24 cellular contexts compared by ENCODE assay signal in genomic region chr12:7346571-7347225, GRCh38. TPM values are rescaled to one million over a fixed set of nuclear protein-coding genes. Genes with fewer than 3 reads are reported as not detected.
DNase-seq lines count a peak whose midpoint lies in the region; ATAC-seq, FAIRE-seq and TF ChIP-seq lines count a peak whose summit lies in the region.
"Had no signal": no experiment of that assay in that cellular context is flagged by ENCODE, and none has a peak within 500 bp of the region (broad histone marks: within the 10 kb centered on the region; RNA-seq: fewer than 3 reads in every experiment).

No MANE protein-coding gene starts in this region.

- H3K27me3 Mint-ChIP-seq in mesothelial cell of epicardium (ENCODE audit: low read depth): peaks cover 16% of the 10 kb centered on the region

- no peaks in the 10 kb centered on the region for H3K79me2 ChIP-seq in DND-41 (ENCODE audit: insufficient read depth, low read length)
- no peaks in the 10 kb centered on the region for H3K79me2 ChIP-seq in K562 (ENCODE audit: control insufficient read depth, insufficient read depth, low read length)

- H3K4me1 ChIP-seq in DND-41 (ENCODE audit: insufficient read depth, low read length) (peaks cover 18% of the 10 kb centered on the region), K562 (replicated peaks in 1 of 2; ENCODE audit: control insufficient read depth in 2 of 2, insufficient read depth in 2 of 2, low read length in 2 of 2) (peaks cover 0 to 8% of the 10 kb centered on the region in 2 experiments; a peak in 3 of 5 replicates)
- H3K4me1 ChIP-seq: breast epithelium, prostate gland, testis had no signal

- no peak overlapping the region for H2AFZ ChIP-seq in DND-41 (ENCODE audit: low read depth, low read length)
- peak overlapping the region; percentile 67; the same call in 1 of the 2 replicates for H2AFZ ChIP-seq in K562 (ENCODE audit: low read depth, low read length)

- H3K36me3 Mint-ChIP-seq in mesothelial cell of epicardium: no peaks in the 10 kb centered on the region

- TF ChIP-seq CTCF in AG10803 (conservative IDR thresholded peaks at IDR 0.05; ENCODE audit: low read length): no peak
- TF ChIP-seq CTCF in DND-41 (IDR thresholded peaks at IDR 0.05; ENCODE audit: borderline replicate concordance, extremely low read depth, low read length, poor library complexity, severe bottlenecking): no peak
- TF ChIP-seq CTCF in K562 (IDR thresholded peaks at IDR 0.05 in 2 of 3, conservative IDR thresholded peaks at IDR 0.05 in 1 of 3; ENCODE audit: insufficient read depth in 2 of 3, low read depth in 1 of 3, low read length in 3 of 3): no peak
- TF ChIP-seq CTCF in mesothelial cell of epicardium (IDR thresholded peaks at IDR 0.05; ENCODE audit: unreplicated experiment): no peak

- H3K9me3 ChIP-seq in DND-41 (ENCODE audit: insufficient read depth, low read length, severe bottlenecking) (peaks cover 10% of the 10 kb centered on the region), SK-N-MC (ENCODE audit: low read depth, low read length) (no peaks in the 10 kb centered on the region), K562 (replicated peaks; ENCODE audit: control insufficient read depth, insufficient read depth, low read depth, low read length) (no peaks in the 10 kb centered on the region)
- H3K9me3 ChIP-seq: prostate gland, testis had no signal

- H3K36me3 ChIP-seq in DND-41 (ENCODE audit: insufficient read depth, low read length) (no peaks in the 10 kb centered on the region), SK-N-MC (ENCODE audit: insufficient read depth, low read length) (no peaks in the 10 kb centered on the region), K562 (ENCODE audit: control insufficient read depth, insufficient read depth, low read length) (no peaks in the 10 kb centered on the region)
- H3K36me3 ChIP-seq: breast epithelium, lower lobe of right lung, prostate gland had no signal

- no peak for TF ChIP-seq POLR2A in K562 (conservative IDR thresholded peaks at IDR 0.05)

- DNase-seq in AG10803 (ENCODE audit: low read depth) (peak; percentile 2), DND-41 (peak; percentile 36), SK-N-MC (ENCODE audit: low read depth, low spot score) (peak; percentile 73), K562 (ENCODE audit: extremely low read depth in 1 of 4, low spot score in 3 of 4) (no peak), NCI-H82 treated with DMSO at 0.1 percent for 48 hours (lab: John Stamatoyannopoulos, UW; ENCODE audit: unreplicated experiment) (no peak), mesothelial cell of epicardium (ENCODE audit: low spot score in 2 of 2, unreplicated experiment in 2 of 2) (no peak)
- DNase-seq: activated CD4-positive, CD25-positive, alpha-beta regulatory T cell; activated CD8-positive, alpha-beta memory T cell treated with anti-CD3 and anti-CD28 coated beads, Interleukin-2, amount 50 U/mL, for 4 hours; DMS 273 treated with DMSO at 0.1 percent for 48 hours; glutamatergic neuron; GOT3; KG1; lower lobe of right lung; naive B cell; NCI-H345; testis had no signal

- no peaks in the 10 kb centered on the region for H3K9me1 ChIP-seq in K562 (ENCODE audit: control insufficient read depth, insufficient read depth, low read length)

- H3K4me3 ChIP-seq in AG10803 (ENCODE audit: low read length) (no peak overlapping the region), DND-41 (ENCODE audit: low read depth in 1 of 2, low read length in 2 of 2) (no peak overlapping the region), SK-N-MC (no peak overlapping the region), K562 (no peak overlapping the region)
- H3K4me3 ChIP-seq: breast epithelium, lower lobe of right lung, prostate gland, testis had no signal

- ATAC-seq in DND-41 (ENCODE audit: insufficient read depth, low read depth): peak; percentile 97
- no peak for ATAC-seq in K562
- no peak for ATAC-seq in HG03432 (IDR thresholded peaks at IDR 0.05; ENCODE audit: unreplicated experiment)
- no peak for ATAC-seq in GM18873 (IDR thresholded peaks at IDR 0.05; ENCODE audit: low FRiP score, unreplicated experiment)
- ATAC-seq: esophagus mucosa, lower lobe of right lung had no signal

- H3K4me3 Mint-ChIP-seq in mesothelial cell of epicardium: no peak overlapping the region
- H3K4me3 Mint-ChIP-seq: activated naive CD4-positive, alpha-beta T cell treated with anti-CD3 and anti-CD28 coated beads, Interleukin-2, amount 50 U/mL, for 24 hours; naive B cell had no signal

- no peak overlapping the region for H3K27ac Mint-ChIP-seq in mesothelial cell of epicardium
- H3K27ac Mint-ChIP-seq: activated naive CD4-positive, alpha-beta T cell treated with anti-CD3 and anti-CD28 coated beads, Interleukin-2, amount 50 U/mL, for 24 hours; naive B cell had no signal

- no peak for TF ChIP-seq EP300 in K562 (IDR thresholded peaks at IDR 0.05; ENCODE audit: low read length)

- POLR2A ChIA-PET in K562 (lab: Yijun Ruan, JAX): no interaction called here

- in situ Hi-C loops in K562 (cut with MboI): no loop called here

- H3K9ac ChIP-seq in DND-41 (ENCODE audit: low read depth, low read length): no peak overlapping the region
- no peak overlapping the region for H3K9ac ChIP-seq in SK-N-MC (ENCODE audit: insufficient read length)
- no peak overlapping the region for H3K9ac ChIP-seq in K562 (ENCODE audit: insufficient read depth in 1 of 2, low read depth in 2 of 2, low read length in 2 of 2)

- CTCF ChIA-PET in K562 (lab: Yijun Ruan, JAX; ENCODE audit: low intra/inter-chr PET ratio): no interaction called here

- BruUV-seq in K562 (replicated peaks; lab: Mats Ljungman, UMichigan): no TSS peak

- H3K4me2 ChIP-seq in DND-41 (ENCODE audit: insufficient read depth, low read length): peak overlapping the region; percentile 9; the same call in 1 of the 2 replicates
- H3K4me2 ChIP-seq in K562 (ENCODE audit: insufficient read depth, low read length): no peak overlapping the region

- H4K20me1 ChIP-seq in DND-41 (ENCODE audit: insufficient read depth, low read length): no peaks in the 10 kb centered on the region; the same call in 1 of the 2 replicates
- H4K20me1 ChIP-seq in K562 (replicated peaks; ENCODE audit: control insufficient read depth, insufficient read depth, low read length): no peaks in the 10 kb centered on the region

- H3K4me1 Mint-ChIP-seq in mesothelial cell of epicardium: no peaks in the 10 kb centered on the region
- H3K4me1 Mint-ChIP-seq: naive B cell had no signal

- intact Hi-C loops in K562 (cut with micrococcal nuclease): no loop called here

- peaks cover 20% of the 10 kb centered on the region for H3K27me3 ChIP-seq in DND-41 (ENCODE audit: insufficient read depth, low read length, poor library complexity)
- H3K27me3 ChIP-seq in K562 (ENCODE audit: control insufficient read depth in 2 of 2, insufficient read depth in 2 of 2, low read length in 2 of 2): no peaks in the 10 kb centered on the region
- H3K27me3 ChIP-seq: breast epithelium, testis had no signal

- no peak for FAIRE-seq in K562 (lab: Jason Lieb, UNC)

- no peak overlapping the region for H3K27ac ChIP-seq in DND-41 (ENCODE audit: low read length)
- H3K27ac ChIP-seq in SK-N-MC: peak overlapping the region; percentile 67; the same call in 1 of the 2 replicates
- H3K27ac ChIP-seq in K562 (ENCODE audit: extremely low read depth, low read depth, low read length): no peak overlapping the region
- H3K27ac ChIP-seq: breast epithelium, lower lobe of right lung, prostate gland, RWPE1, testis had no signal

- 51% methylated on average over 5 of the region's 6 CpGs for WGBS in K562 (ENCODE audit: insufficient coverage, low coverage, missing lambda C conversion rate)

- TF ChIP-seq RAD21 in K562 (CRISPR knock-in tag; conservative IDR thresholded peaks at IDR 0.05 in 1 of 2, IDR thresholded peaks at IDR 0.05 in 1 of 2): no peak

- peaks cover 21% of the 10 kb centered on the region for H3K9me3 Mint-ChIP-seq in mesothelial cell of epicardium

TF ChIP-seq in K562, 482 proteins besides CTCF, POLR2A, EP300 and RAD21:
- no peak for TF ChIP-seq ZNF134 (CRISPR knock-in tag; conservative IDR thresholded peaks at IDR 0.05)

RNA-seq across cellular contexts. Expression of gene ACSM4, which starts 42.8 kb away (rescaled TPM):
- not detected in 2 replicates for total RNA-seq in K562 (2011; cell fraction: chromatin; rRNA removed; ENCODE audit: low replicate concordance)
- not detected in 2 replicates for total RNA-seq in K562 (2011; cell fraction: nucleolus; rRNA removed)
- not detected in 2 replicates for total RNA-seq in K562 (2011; cell fraction: nucleoplasm; rRNA removed)
- total RNA-seq in K562 (2014; rRNA removed) (not detected in 2 replicates), K562 (2014; rRNA removed; fragmentation: Illumina TruSeq; extraction: Trizol) (not detected in 2 replicates), K562 (2015; rRNA removed; fragmentation: Illumina TruSeq; extraction: Trizol) (not detected in 2 replicates), K562 (2021) (not detected in 2 replicates), mesothelial cell of epicardium (not detected in 3 replicates)
- polyA plus RNA-seq in K562 (2011; rRNA removed) (not detected in 2 replicates), K562 (2014; fragmentation: Illumina TruSeq; extraction: Trizol) (not detected in 2 replicates), K562 (2014; fragmentation: Nextera tagmentation; extraction: Ambion mirVana) (not detected), K562 (2014; rRNA removed) (not detected in 2 replicates)
- not detected in 2 replicates for polyA plus RNA-seq in K562 (2011; cell fraction: cytosol; rRNA removed)
- not detected in 2 replicates for polyA plus RNA-seq in K562 (2011; cell fraction: nucleus; rRNA removed)
- not detected in 2 replicates for polyA plus RNA-seq in K562 (2012)
- polyA minus RNA-seq in K562 (2011; rRNA and poly(A)+ RNA removed): not detected in 2 replicates
- not detected in 2 replicates for polyA minus RNA-seq in K562 (2011; cell fraction: cytosol; rRNA and poly(A)+ RNA removed)
- not detected in 2 replicates for polyA minus RNA-seq in K562 (2011; cell fraction: nucleus; rRNA and poly(A)+ RNA removed)
- total RNA-seq: breast epithelium, dermis microvascular lymphatic vessel endothelial cell, esophagus mucosa, lower lobe of right lung had no signal

Comparison
In these comparisons a context has a peak if more than half of its experiments do, and no peak if none do; other contexts are left out.
1. DNase-seq: peak in AG10803 (single experiment), DND-41 (single experiment) and SK-N-MC (single experiment); none in K562 (0 of 4), NCI-H82 treated with DMSO at 0.1 percent for 48 hours (single experiment) and mesothelial cell of epicardium (0 of 2).